ENCODE assay signal across 21 cellular contexts in the genomic region with DNA sequence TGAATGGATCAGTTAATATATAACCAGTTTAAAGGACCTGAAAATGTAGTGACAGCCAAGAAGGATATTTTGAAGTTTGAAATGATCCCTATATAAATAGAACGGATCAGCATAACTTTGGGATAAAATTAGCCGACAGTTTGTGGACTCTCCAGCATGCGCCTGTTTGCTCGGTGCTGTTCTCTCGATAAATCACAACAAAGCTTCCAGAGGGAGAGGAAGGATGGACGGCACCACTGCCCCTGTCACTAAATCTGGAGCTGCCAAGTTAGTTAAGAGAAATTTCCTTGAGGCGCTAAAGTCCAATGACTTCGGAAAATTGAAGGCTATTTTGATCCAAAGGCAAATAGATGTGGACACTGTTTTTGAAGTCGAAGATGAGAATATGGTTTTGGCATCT. TPM values are rescaled to one million over a fixed set of nuclear protein-coding genes. Genes with fewer than 3 reads are reported as not detected.
"Had no signal": no experiment of that assay in that cellular context is flagged by ENCODE, and none has a peak within 500 bp of the region (broad histone marks: within the 10 kb centered on the region; RNA-seq: fewer than 3 reads in every experiment).

A gene with protein sequence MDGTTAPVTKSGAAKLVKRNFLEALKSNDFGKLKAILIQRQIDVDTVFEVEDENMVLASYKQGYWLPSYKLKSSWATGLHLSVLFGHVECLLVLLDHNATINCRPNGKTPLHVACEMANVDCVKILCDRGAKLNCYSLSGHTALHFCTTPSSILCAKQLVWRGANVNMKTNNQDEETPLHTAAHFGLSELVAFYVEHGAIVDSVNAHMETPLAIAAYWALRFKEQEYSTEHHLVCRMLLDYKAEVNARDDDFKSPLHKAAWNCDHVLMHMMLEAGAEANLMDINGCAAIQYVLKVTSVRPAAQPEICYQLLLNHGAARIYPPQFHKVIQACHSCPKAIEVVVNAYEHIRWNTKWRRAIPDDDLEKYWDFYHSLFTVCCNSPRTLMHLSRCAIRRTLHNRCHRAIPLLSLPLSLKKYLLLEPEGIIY (plus strand): TSS at position 195 of the 400 bp plus-strand sequence. CDS start 29 bp downstream, at position 224.

- H3K4me1 Mint-ChIP-seq: activated CD4-positive, alpha-beta T cell treated with anti-CD3 and anti-CD28 coated beads, Interleukin-2, amount 10 ng/mL, durations not matched to agents 7 days and 5 days; naive thymus-derived CD8-positive, alpha-beta T cell had no signal

- H3K27me3 ChIP-seq: ascending aorta, neutrophil, stomach, vagina had no signal

- H3K36me3 ChIP-seq: ascending aorta, neutrophil, stomach, vagina had no signal

- H3K4me3 ChIP-seq: coronary artery, smooth muscle cell, stomach, vagina had no signal

- H3K27ac ChIP-seq: ascending aorta, coronary artery, neutrophil, stomach, vagina had no signal

- H3K36me3 Mint-ChIP-seq: naive thymus-derived CD8-positive, alpha-beta T cell had no signal

- H3K27ac Mint-ChIP-seq: activated CD4-positive, alpha-beta T cell treated with anti-CD3 and anti-CD28 coated beads, Interleukin-2, amount 10 ng/mL, durations not matched to agents 7 days and 5 days; activated CD8-positive, alpha-beta T cell treated with anti-CD3 and anti-CD28 coated beads, Interleukin-2, amount 10 ng/mL, durations not matched to agents 7 days and 5 days; naive thymus-derived CD8-positive, alpha-beta T cell had no signal

- H3K9me3 ChIP-seq: ascending aorta, neutrophil, stomach, vagina had no signal

- H3K4me1 ChIP-seq: ascending aorta, stomach, vagina had no signal

- H3K4me3 Mint-ChIP-seq: activated CD4-positive, alpha-beta T cell treated with anti-CD3 and anti-CD28 coated beads, Interleukin-2, amount 10 ng/mL, durations not matched to agents 7 days and 5 days; activated CD8-positive, alpha-beta T cell treated with anti-CD3 and anti-CD28 coated beads, Interleukin-2, amount 10 ng/mL, durations not matched to agents 7 days and 5 days; activated T-cell treated with anti-CD3 and anti-CD28 coated beads, Interleukin-2, amount 50 U/mL, for 4 hours; naive thymus-derived CD8-positive, alpha-beta T cell had no signal

- H3K4me2 ChIP-seq: smooth muscle cell had no signal

- DNase-seq: activated CD4-positive, alpha-beta T cell treated with anti-CD3 and anti-CD28 coated beads, Interleukin-2, amount 10 ng/mL, durations not matched to agents 7 days and 5 days; activated CD8-positive, alpha-beta T cell treated with anti-CD3 and anti-CD28 coated beads, Interleukin-2, amount 10 ng/mL, durations not matched to agents 7 days and 5 days; activated effector memory CD4-positive, alpha-beta T cell treated with Interleukin-2 at 50 U/mL for 16 hours; activated naive CD4-positive, alpha-beta T cell treated with anti-CD3 and anti-CD28 coated beads, Interleukin-2, amount 50 U/mL, for 16 hours; activated T-cell treated with anti-CD3 and anti-CD28 coated beads, Interleukin-2, amount 50 U/mL, for 4 hours; erythroblast; foreskin melanocyte; kidney glomerular epithelial cell; mesenchymal stem cell; naive thymus-derived CD8-positive, alpha-beta T cell; stimulated activated CD4-positive, alpha-beta T cell treated with anti-CD3 and anti-CD28 coated beads, Interleukin-4, amount 100 ng/mL, for 1 hour; stomach; T-helper 1 cell; T-helper 9 cell; trophoblast cell had no signal

- H3K9me3 Mint-ChIP-seq: activated CD4-positive, alpha-beta T cell treated with anti-CD3 and anti-CD28 coated beads, Interleukin-2, amount 10 ng/mL, durations not matched to agents 7 days and 5 days; activated T-cell treated with anti-CD3 and anti-CD28 coated beads, Interleukin-2, amount 50 U/mL, for 4 hours; naive thymus-derived CD8-positive, alpha-beta T cell had no signal

- ATAC-seq: activated CD4-positive, CD25-positive, alpha-beta regulatory T cell treated with anti-CD3 and anti-CD28 coated beads, Interleukin-2, amount 50 U/mL, for 24 hours; activated CD8-positive, alpha-beta T cell treated with anti-CD3 and anti-CD28 coated beads, Interleukin-2, amount 10 ng/mL, durations not matched to agents 7 days and 5 days; activated T-cell treated with anti-CD3 and anti-CD28 coated beads, Interleukin-2, amount 50 U/mL, for 4 hours; naive thymus-derived CD8-positive, alpha-beta T cell had no signal

RNA-seq across cellular contexts. Expression of the gene that starts here (rescaled TPM):
- total RNA-seq: activated CD4-positive, alpha-beta T cell treated with anti-CD3 and anti-CD28 coated beads, Interleukin-2, amount 10 ng/mL, durations not matched to agents 7 days and 5 days; activated CD8-positive, alpha-beta T cell treated with anti-CD3 and anti-CD28 coated beads, Interleukin-2, amount 10 ng/mL, durations not matched to agents 7 days and 5 days; naive thymus-derived CD8-positive, alpha-beta T cell; smooth muscle cell had no signal
- polyA plus RNA-seq: naive thymus-derived CD8-positive, alpha-beta T cell; smooth muscle cell had no signal
